In the genomic region with DNA sequence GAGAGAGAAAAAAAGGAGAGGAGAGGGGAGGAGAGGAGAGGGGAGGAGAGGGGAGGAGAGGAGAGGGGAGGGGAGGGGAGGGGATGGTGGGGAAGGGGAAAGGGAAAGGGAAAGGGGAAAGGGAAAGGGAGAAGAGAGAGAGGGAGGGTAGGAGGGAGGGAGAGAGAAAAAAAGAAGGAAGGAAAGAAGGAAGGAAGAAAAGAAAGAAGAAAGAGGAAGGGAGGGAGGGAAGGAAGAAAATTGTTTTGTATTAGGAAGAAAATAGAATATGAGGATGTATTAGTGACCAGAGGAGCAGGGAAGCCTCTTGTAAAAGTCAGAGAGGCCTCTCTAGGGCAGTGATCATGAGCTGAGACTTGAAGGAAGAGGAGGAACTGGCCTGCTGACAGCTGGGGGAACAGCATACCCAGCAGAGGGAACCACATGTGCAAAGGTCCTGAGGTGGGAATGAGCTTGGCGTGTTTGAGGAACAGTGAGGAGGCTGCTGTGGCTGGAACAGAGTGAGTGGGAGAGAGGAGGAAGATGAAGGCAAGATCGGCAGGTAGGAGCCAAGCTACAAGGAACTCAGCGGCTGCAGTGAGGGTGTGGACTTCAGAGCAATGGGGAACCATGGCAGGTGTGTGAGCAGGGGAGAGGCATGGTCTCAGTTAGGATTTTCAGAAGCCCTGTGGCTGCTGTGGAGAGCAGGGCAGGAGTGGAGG, we compare ENCODE assay signal across 31 cellular contexts. TPM values are rescaled to one million over a fixed set of nuclear protein-coding genes. Genes with fewer than 3 reads are reported as not detected.
"Had no signal": no experiment of that assay in that cellular context is flagged by ENCODE, and none has a peak within 500 bp of the region (broad histone marks: within the 10 kb centered on the region; RNA-seq: fewer than 3 reads in every experiment).

No MANE protein-coding gene starts in this region.

- DNase-seq: activated CD4-positive, alpha-beta memory T cell treated with anti-CD3 and anti-CD28 coated beads, Interleukin-2, amount 10 ng/mL, durations not matched to agents 7 days and 5 days; activated CD4-positive, alpha-beta T cell treated with anti-CD3 and anti-CD28 coated beads for 4 hours; activated CD8-positive, alpha-beta memory T cell treated with anti-CD3 and anti-CD28 coated beads for 24 hours; activated CD8-positive, alpha-beta memory T cell treated with anti-CD3 and anti-CD28 coated beads, Interleukin-2, amount 10 ng/mL, durations not matched to agents 7 days and 5 days; activated CD8-positive, alpha-beta memory T cell treated with anti-CD3 and anti-CD28 coated beads, Interleukin-2, amount 50 U/mL, for 48 hours; activated effector memory CD4-positive, alpha-beta T cell treated with anti-CD3 and anti-CD28 coated beads, Interleukin-2, amount 50 U/mL, for 16 hours; activated naive CD4-positive, alpha-beta T cell; activated naive CD4-positive, alpha-beta T cell treated with anti-CD3 and anti-CD28 coated beads, Interleukin-2, amount 50 U/mL, for 16 hours; activated naive CD8-positive, alpha-beta T cell treated with anti-CD3 and anti-CD28 coated beads for 36 hours; activated T-cell treated with anti-CD3 and anti-CD28 coated beads, Interleukin-2, amount 50 U/mL, for 48 hours; amniotic stem cell; aorta; NCI-H1092 treated with DMSO at 0.1 percent for 48 hours; NCI-H1417; NCI-H146; NCI-H187; NCI-H2029 treated with DMSO at 0.1 percent for 48 hours; NCI-H2171 treated with DMSO at 0.1 percent for 48 hours; NCI-H345; NCI-H524 treated with DMSO at 0.1 percent for 48 hours; SHP77; SJCRH30; T1000 had no signal

- H3K4me3 Mint-ChIP-seq: activated CD4-positive, alpha-beta memory T cell treated with anti-CD3 and anti-CD28 coated beads, Interleukin-2, amount 10 ng/mL, durations not matched to agents 7 days and 5 days; activated CD8-positive, alpha-beta memory T cell treated with anti-CD3 and anti-CD28 coated beads, Interleukin-2, amount 10 ng/mL, durations not matched to agents 7 days and 5 days; activated naive CD8-positive, alpha-beta T cell treated with anti-CD3 and anti-CD28 coated beads for 36 hours; central memory CD8-positive, alpha-beta T cell had no signal

- H3K4me1 Mint-ChIP-seq: activated CD8-positive, alpha-beta memory T cell treated with anti-CD3 and anti-CD28 coated beads, Interleukin-2, amount 10 ng/mL, durations not matched to agents 7 days and 5 days; activated naive CD8-positive, alpha-beta T cell treated with anti-CD3 and anti-CD28 coated beads for 36 hours had no signal

- H3K9me3 Mint-ChIP-seq: activated CD4-positive, alpha-beta memory T cell treated with anti-CD3 and anti-CD28 coated beads, Interleukin-2, amount 10 ng/mL, durations not matched to agents 7 days and 5 days; activated naive CD8-positive, alpha-beta T cell treated with anti-CD3 and anti-CD28 coated beads for 36 hours; central memory CD8-positive, alpha-beta T cell had no signal

- H3K36me3 Mint-ChIP-seq: activated CD8-positive, alpha-beta memory T cell treated with anti-CD3 and anti-CD28 coated beads, Interleukin-2, amount 10 ng/mL, durations not matched to agents 7 days and 5 days; activated naive CD8-positive, alpha-beta T cell treated with anti-CD3 and anti-CD28 coated beads for 36 hours had no signal

- H3K27ac Mint-ChIP-seq: activated CD4-positive, alpha-beta memory T cell treated with anti-CD3 and anti-CD28 coated beads, Interleukin-2, amount 10 ng/mL, durations not matched to agents 7 days and 5 days; activated CD8-positive, alpha-beta memory T cell treated with anti-CD3 and anti-CD28 coated beads, Interleukin-2, amount 10 ng/mL, durations not matched to agents 7 days and 5 days; activated naive CD8-positive, alpha-beta T cell treated with anti-CD3 and anti-CD28 coated beads for 36 hours had no signal

- H3K27ac ChIP-seq: cardiac muscle cell, SJCRH30, SK-N-MC had no signal

- H3K36me3 ChIP-seq: cardiac muscle cell, SJCRH30 had no signal

- H3K4me3 ChIP-seq: cardiac muscle cell, SJCRH30, SK-N-MC had no signal

- ATAC-seq: activated CD4-positive, CD25-positive, alpha-beta regulatory T cell treated with anti-CD3 and anti-CD28 coated beads, Interleukin-2, amount 50 U/mL, for 24 hours; activated CD8-positive, alpha-beta memory T cell treated with anti-CD3 and anti-CD28 coated beads, Interleukin-2, amount 10 ng/mL, durations not matched to agents 7 days and 5 days; Panc1 had no signal

- H3K4me1 ChIP-seq: SJCRH30 had no signal

- FAIRE-seq: TTC549 had no signal

- H3K9me3 ChIP-seq: SJCRH30 had no signal

RNA-seq across cellular contexts. Expression of gene KCNN1, which starts 9.6 kb away (rescaled TPM):
- total RNA-seq: activated CD4-positive, alpha-beta memory T cell treated with anti-CD3 and anti-CD28 coated beads, Interleukin-2, amount 10 ng/mL, durations not matched to agents 7 days and 5 days; RPMI7951; SJCRH30; T-helper 2 cell treated with Interferon-gamma antibody and Interleukin-4, amounts not matched to agents 100 ng/mL and 5 ng/mL, for 36 hours had no signal
